10 cellular contexts compared by ENCODE assay signal in genomic region chr4:69787879-69788278, GRCh38. TPM values are rescaled to one million over a fixed set of nuclear protein-coding genes. Genes with fewer than 3 reads are reported as not detected.
"Had no signal": no experiment of that assay in that cellular context is flagged by ENCODE, and none has a peak within 500 bp of the region (broad histone marks: within the 10 kb centered on the region; RNA-seq: fewer than 3 reads in every experiment).

No MANE protein-coding gene starts in this region.

- H3K4me3 ChIP-seq: dorsolateral prefrontal cortex, esophagus squamous epithelium, gastroesophageal sphincter, uterus had no signal

- H3K9me3 ChIP-seq: esophagus squamous epithelium, gastroesophageal sphincter, uterus had no signal

- H3K4me1 ChIP-seq: esophagus squamous epithelium, gastroesophageal sphincter, uterus had no signal

- FAIRE-seq: small intestine had no signal

- H3K27me3 ChIP-seq: esophagus squamous epithelium, gastroesophageal sphincter, uterus had no signal

- DNase-seq: activated B cell treated with CpG ODN at 0.5 μM for 24 hours; activated CD4-positive, alpha-beta T cell treated with anti-CD3 and anti-CD28 coated beads, Interleukin-2, amount 50 U/mL, for 1 hour; activated naive CD4-positive, alpha-beta T cell treated with anti-CD3 and anti-CD28 coated beads, Interleukin-2, amount 50 U/mL, for 16 hours; dorsolateral prefrontal cortex; esophagus squamous epithelium; retina; small intestine; uterus had no signal

- H3K36me3 ChIP-seq: esophagus squamous epithelium, gastroesophageal sphincter, uterus had no signal

- ATAC-seq: gastroesophageal sphincter had no signal

- H3K27ac ChIP-seq: dorsolateral prefrontal cortex, esophagus squamous epithelium, gastroesophageal sphincter, uterus had no signal

RNA-seq across cellular contexts. Expression of gene SULT1B1, which starts 27.5 kb away (rescaled TPM):
- total RNA-seq: kidney epithelial cell had no signal
